12 cellular contexts compared by ENCODE assay signal in genomic region chr17:83091257-83092141, GRCh38. TPM values are rescaled to one million over a fixed set of nuclear protein-coding genes. Genes with fewer than 3 reads are reported as not detected.
DNase-seq lines count a peak whose midpoint lies in the region; ATAC-seq and TF ChIP-seq lines count a peak whose summit lies in the region.
"Had no signal": no experiment of that assay in that cellular context is flagged by ENCODE, and none has a peak within 500 bp of the region (broad histone marks: within the 10 kb centered on the region; RNA-seq: fewer than 3 reads in every experiment).

No MANE protein-coding gene starts in this region.

- no peak overlapping the region for H2BK5ac ChIP-seq in mesenchymal stem cell (ENCODE audit: low read depth, low read length, poor library complexity, severe bottlenecking)

- H3K4me2 ChIP-seq in PC-9 (peak overlapping the region; percentile 94), mesenchymal stem cell (ENCODE audit: low read length, poor library complexity, severe bottlenecking) (no peak overlapping the region)

- TF ChIP-seq POLR2A in suprapubic skin (IDR thresholded peaks at IDR 0.05), result no peak

- H3K79me2 ChIP-seq in PC-9 (ENCODE audit: low read depth), result peaks cover 30% of the 10 kb centered on the region

- H3K14ac ChIP-seq in mesenchymal stem cell (ENCODE audit: low read length in 2 of 2), result no peak overlapping the region

- H3K27ac ChIP-seq in PC-9 (peak overlapping the region; percentile 100), mesenchymal stem cell (ENCODE audit: low read length, poor library complexity, severe bottlenecking) (no peak overlapping the region), suprapubic skin (peak overlapping the region; percentile 91), A673 (ENCODE audit: low read depth, low read length, poor library complexity, severe bottlenecking) (no peak overlapping the region)

- no peak overlapping the region for H4K8ac ChIP-seq in mesenchymal stem cell (ENCODE audit: low read length)

- CTCF ChIA-PET in PC-9 (lab: Charles Lee) (no interaction called here), A673 (lab: Charles Lee) (no interaction called here)

- no peak overlapping the region for H4K91ac ChIP-seq in mesenchymal stem cell (ENCODE audit: low read length)

- H2BK120ac ChIP-seq in mesenchymal stem cell (ENCODE audit: low read depth, low read length), result no peak overlapping the region

- TF ChIP-seq EP300 in suprapubic skin (IDR thresholded peaks at IDR 0.05), result no peak

- DNase-seq in PC-9 (peak; percentile 86 to 88), mesenchymal stem cell (no peak), suprapubic skin (ENCODE audit: low spot score in 2 of 2) (no peak), A673 (ENCODE audit: low spot score) (no peak)
- no peak for DNase-seq in activated T-cell treated with anti-CD3 and anti-CD28 coated beads, Interleukin-2, amount 50 U/mL, for 48 hours
- DNase-seq in stimulated activated naive CD8-positive, alpha-beta T cell treated with anti-CD3 and anti-CD28 coated beads, Interleukin-15, amount 100 ng/mL, for 72 hours, result no peak
- DNase-seq: activated naive CD4-positive, alpha-beta T cell treated with anti-CD3 and anti-CD28 coated beads, Interleukin-2, amount 50 U/mL, for 16 hours; CD4-positive, CD25-positive, alpha-beta regulatory T cell; midbrain; NCI-H2029 treated with DMSO at 0.1 percent for 48 hours had no signal

- no peaks in the 10 kb centered on the region for H3K27me3 Mint-ChIP-seq in stimulated activated naive CD8-positive, alpha-beta T cell treated with anti-CD3 and anti-CD28 coated beads, Interleukin-15, amount 100 ng/mL, for 72 hours

- H3K9me3 ChIP-seq in PC-9 (ENCODE audit: insufficient read depth, low read depth) (no peaks in the 10 kb centered on the region), mesenchymal stem cell (ENCODE audit: control insufficient read depth, low read length) (no peaks in the 10 kb centered on the region), suprapubic skin (no peaks in the 10 kb centered on the region), A673 (ENCODE audit: low read depth, low read length, poor library complexity, severe bottlenecking) (no peaks in the 10 kb centered on the region)

- H3K36me3 ChIP-seq in PC-9 (ENCODE audit: low read depth), result no peaks in the 10 kb centered on the region
- H3K36me3 ChIP-seq in mesenchymal stem cell (ENCODE audit: control insufficient read depth in 1 of 2, insufficient read depth in 2 of 2, low read depth in 1 of 2, low read length in 2 of 2), result peaks cover 70 to 90% of the 10 kb centered on the region in 2 experiments
- H3K36me3 ChIP-seq in suprapubic skin, result peaks cover 52% of the 10 kb centered on the region
- H3K36me3 ChIP-seq in A673 (ENCODE audit: insufficient read depth, low read length, poor library complexity, severe bottlenecking), result no peaks in the 10 kb centered on the region

- POLR2A ChIA-PET in PC-9 (lab: Charles Lee; ENCODE audit: unreplicated experiment), result interaction anchor here (0.6 kb wide), 1 partner anchor 42 kb away, joined by 3 read pairs; no protein-coding TSS in a partner anchor
- POLR2A ChIA-PET in A673 (lab: Charles Lee; ENCODE audit: low non-redundant PET), result no interaction called here

- peaks cover 53% of the 10 kb centered on the region for H3K79me1 ChIP-seq in mesenchymal stem cell (replicated peaks; ENCODE audit: low read length, poor library complexity, severe bottlenecking)

- no peak overlapping the region for H2BK12ac ChIP-seq in mesenchymal stem cell (ENCODE audit: low read length in 2 of 2)

- intact Hi-C loops in PC-9 (cut with micrococcal nuclease; ENCODE audit: unreplicated experiment) (no loop called here), A673 (cut with micrococcal nuclease; ENCODE audit: unreplicated experiment) (no loop called here)

- H3K4ac ChIP-seq in mesenchymal stem cell (ENCODE audit: low read depth in 1 of 2, low read length in 2 of 2), result no peak overlapping the region

- no peak overlapping the region for H3K18ac ChIP-seq in mesenchymal stem cell (ENCODE audit: low read depth in 1 of 2, low read length in 2 of 2)

- no peak for TF ChIP-seq CTCF in PC-9 (conservative IDR thresholded peaks at IDR 0.05)
- TF ChIP-seq CTCF in suprapubic skin (IDR thresholded peaks at IDR 0.05), result no peak
- TF ChIP-seq CTCF in A673 (conservative IDR thresholded peaks at IDR 0.05; ENCODE audit: low read depth, low read length), result no peak

- H3K27me3 ChIP-seq in PC-9 (ENCODE audit: insufficient read depth, low read depth) (no peaks in the 10 kb centered on the region), mesenchymal stem cell (ENCODE audit: control insufficient read depth in 1 of 2, insufficient read depth in 1 of 2, low read length in 2 of 2) (no peaks in the 10 kb centered on the region), suprapubic skin (no peaks in the 10 kb centered on the region), A673 (replicated peaks; ENCODE audit: insufficient read depth, low read depth, low read length, poor library complexity) (no peaks in the 10 kb centered on the region)

- H3K4me1 ChIP-seq in PC-9 (replicated peaks; ENCODE audit: insufficient read depth) (peaks cover 41% of the 10 kb centered on the region), mesenchymal stem cell (ENCODE audit: control insufficient read depth, insufficient read depth, low read depth, low read length) (peaks cover 59% of the 10 kb centered on the region), suprapubic skin (peaks cover 72% of the 10 kb centered on the region), A673 (ENCODE audit: insufficient read depth, low read length, poor library complexity, severe bottlenecking) (no peaks in the 10 kb centered on the region)

- 0 out of 2 replicates have a peak overlapping the region, but pooled peaks have one; percentile 19 for H2AFZ ChIP-seq in PC-9
- H2AFZ ChIP-seq in mesenchymal stem cell (ENCODE audit: low read depth, low read length), result no peak overlapping the region

- H2AK5ac ChIP-seq in mesenchymal stem cell (ENCODE audit: low read length, severe bottlenecking), result no peak overlapping the region

- WGBS in mesenchymal stem cell, result 92% methylated on average over 31 of the region's 35 CpGs
- 63% methylated on average over 27 of the region's 35 CpGs for WGBS in suprapubic skin

- H2BK15ac ChIP-seq in mesenchymal stem cell (ENCODE audit: low read depth, poor library complexity, severe bottlenecking), result no peak overlapping the region

- no peaks in the 10 kb centered on the region for H4K20me1 ChIP-seq in PC-9 (ENCODE audit: insufficient read depth)

- H3K4me3 ChIP-seq in PC-9 (peak overlapping the region; percentile 51; the same call in 1 of the 2 replicates), mesenchymal stem cell (ENCODE audit: insufficient read depth in 1 of 2, low read depth in 1 of 2, low read length in 2 of 2) (peak overlapping the region in 1 of 2 experiments; percentile 66), suprapubic skin (peak overlapping the region; percentile 30), A673 (ENCODE audit: low read depth, low read length, poor library complexity, severe bottlenecking) (no peak overlapping the region)

- no peak overlapping the region for H3K23ac ChIP-seq in mesenchymal stem cell (ENCODE audit: low read length in 2 of 2)

- H3K27ac Mint-ChIP-seq in stimulated activated naive CD8-positive, alpha-beta T cell treated with anti-CD3 and anti-CD28 coated beads, Interleukin-15, amount 100 ng/mL, for 72 hours, result no peak overlapping the region
- H3K27ac Mint-ChIP-seq: CD4-positive, CD25-positive, alpha-beta regulatory T cell had no signal

- BruUV-seq in PC-9 (replicated peaks; lab: Mats Ljungman, UMichigan), result TSS peak; percentile 92
- no TSS peak for BruUV-seq in A673 (replicated peaks; lab: Mats Ljungman, UMichigan)

- peak overlapping the region; percentile 55 for H3K9ac ChIP-seq in mesenchymal stem cell (ENCODE audit: low read length)

- ATAC-seq in esophagus mucosa (peak; percentile 60), GM18909 (IDR thresholded peaks at IDR 0.05; ENCODE audit: poor library complexity, unreplicated experiment) (no peak)
- ATAC-seq in stimulated activated naive CD8-positive, alpha-beta T cell treated with anti-CD3 and anti-CD28 coated beads, Interleukin-15, amount 100 ng/mL, for 72 hours, result no peak

- H3K4me1 Mint-ChIP-seq in stimulated activated naive CD8-positive, alpha-beta T cell treated with anti-CD3 and anti-CD28 coated beads, Interleukin-15, amount 100 ng/mL, for 72 hours, result peaks cover 4% of the 10 kb centered on the region

- H3F3A ChIP-seq in PC-9 (ENCODE audit: insufficient read depth, low read depth), result peaks cover 15% of the 10 kb centered on the region

- no peaks in the 10 kb centered on the region for H3K9me2 ChIP-seq in PC-9 (ENCODE audit: insufficient read depth)

- no peaks in the 10 kb centered on the region for H3K9me3 Mint-ChIP-seq in stimulated activated naive CD8-positive, alpha-beta T cell treated with anti-CD3 and anti-CD28 coated beads, Interleukin-15, amount 100 ng/mL, for 72 hours
- H3K9me3 Mint-ChIP-seq: CD4-positive, CD25-positive, alpha-beta regulatory T cell had no signal

- H3K4me3 Mint-ChIP-seq in stimulated activated naive CD8-positive, alpha-beta T cell treated with anti-CD3 and anti-CD28 coated beads, Interleukin-15, amount 100 ng/mL, for 72 hours, result no peak overlapping the region
- H3K4me3 Mint-ChIP-seq: CD4-positive, CD25-positive, alpha-beta regulatory T cell had no signal

RNA-seq across cellular contexts. Expression of gene METRNL, which starts 12.1 kb away (rescaled TPM):
- total RNA-seq in PC-9 (2021) (44.6 and 61.7 TPM in 2 replicates), esophagus mucosa (152 TPM), suprapubic skin (100 to 1,000 TPM in 3 of 4 donors, 10 to 100 TPM in 1; 59.1 to 222 (median 155) TPM), A673 (2021) (16.5 and 18.1 TPM in 2 replicates)
- 15.1 TPM for polyA plus RNA-seq in mesenchymal stem cell (2013, experiment 1 of 2)
- polyA plus RNA-seq in mesenchymal stem cell (2013, experiment 2 of 2), result 14.1 TPM

Comparison
In these comparisons a context has a peak if more than half of its experiments do, and no peak if none do; other contexts are left out.
1. DNase-seq: peak in PC-9 (2 of 2); none in mesenchymal stem cell (single experiment), suprapubic skin (0 of 2), A673 (single experiment), activated T-cell treated with anti-CD3 and anti-CD28 coated beads, Interleukin-2, amount 50 U/mL, for 48 hours (0 of 2) and stimulated activated naive CD8-positive, alpha-beta T cell treated with anti-CD3 and anti-CD28 coated beads, Interleukin-15, amount 100 ng/mL, for 72 hours (0 of 2).
2. H3K27ac ChIP-seq: peak in PC-9 (single experiment) and suprapubic skin (single experiment); none in mesenchymal stem cell (single experiment) and A673 (single experiment).